18 cellular contexts compared by ENCODE assay signal in the genomic region with DNA sequence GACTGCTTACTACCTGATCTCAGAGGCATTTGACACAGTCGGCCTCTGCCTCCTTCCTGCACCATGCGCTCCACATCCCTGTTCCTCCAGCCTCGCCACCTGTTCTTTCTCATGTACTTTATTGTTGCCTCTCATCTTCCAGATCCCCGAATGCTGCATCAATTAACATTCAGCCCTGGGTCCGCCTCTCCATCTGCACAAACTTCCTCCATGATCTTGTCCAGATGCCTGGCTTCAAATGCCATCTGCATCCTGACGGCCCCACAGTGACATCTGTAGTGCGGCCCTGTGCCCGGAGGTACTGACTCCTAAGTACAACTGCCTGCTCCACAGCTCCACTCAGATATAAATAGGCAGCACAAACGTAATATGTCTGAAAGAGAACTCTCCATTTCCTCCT.
"Had no signal": no experiment of that assay in that cellular context is flagged by ENCODE, and none has a peak within 500 bp of the region (broad histone marks: within the 10 kb centered on the region; RNA-seq: fewer than 3 reads in every experiment).

No MANE protein-coding gene starts in this region.

- H3K9me3 ChIP-seq: ascending aorta, breast epithelium, esophagus muscularis mucosa, thyroid gland had no signal

- H3K4me3 ChIP-seq: ascending aorta, breast epithelium, esophagus muscularis mucosa, thyroid gland had no signal

- H3K4me3 Mint-ChIP-seq: activated T-cell treated with anti-CD3 and anti-CD28 coated beads, Interleukin-2, amount 50 U/mL, for 72 hours had no signal

- H3K27ac Mint-ChIP-seq: activated T-cell treated with anti-CD3 and anti-CD28 coated beads, Interleukin-2, amount 50 U/mL, for 72 hours had no signal

- H3K27me3 ChIP-seq: ascending aorta, breast epithelium, esophagus muscularis mucosa, thyroid gland had no signal

- H3K36me3 ChIP-seq: ascending aorta, breast epithelium, esophagus muscularis mucosa, thyroid gland had no signal

- H3K4me1 ChIP-seq: ascending aorta, thyroid gland had no signal

- DNase-seq: activated CD4-positive, alpha-beta T cell treated with anti-CD3 and anti-CD28 coated beads, Interleukin-2, amount 50 U/mL, for 4 hours; activated effector memory CD4-positive, alpha-beta T cell treated with anti-CD3 and anti-CD28 coated beads, Interleukin-2, amount 50 U/mL, for 16 hours; activated naive CD4-positive, alpha-beta T cell treated with anti-CD3 and anti-CD28 coated beads, Interleukin-2, amount 50 U/mL, for 16 hours; activated T-cell treated with anti-CD3 and anti-CD28 coated beads, Interleukin-2, amount 50 U/mL, for 72 hours; effector CD8-positive, alpha-beta T cell; hippocampal formation; left colon; midbrain; occipital lobe; posterior cingulate gyrus; stimulated activated CD4-positive, alpha-beta T cell treated with anti-CD3 and anti-CD28 coated beads, Interleukin-12 subunit alpha, Interleukin-12 subunit beta, amount 100 ng/mL, for 4 hours; stimulated activated CD4-positive, alpha-beta T cell treated with anti-CD3 and anti-CD28 coated beads, Interleukin-1b, Interleukin-23, amount 100 ng/mL, for 48 hours; stimulated activated CD8-positive, alpha-beta memory T cell treated with anti-CD3 and anti-CD28 coated beads, Interleukin-4, amount 100 ng/mL, for 48 hours; stimulated activated naive CD4-positive, alpha-beta T cell; thyroid gland had no signal

- H3K9me3 Mint-ChIP-seq: activated T-cell treated with anti-CD3 and anti-CD28 coated beads, Interleukin-2, amount 50 U/mL, for 72 hours had no signal

- H3K27ac ChIP-seq: ascending aorta, breast epithelium, esophagus muscularis mucosa, thyroid gland had no signal
